ENCODE assay signal across 8 cellular contexts in genomic region chr4:93828830-93829530, GRCh38.
DNase-seq lines count a peak whose midpoint lies in the region; ATAC-seq and TF ChIP-seq lines count a peak whose summit lies in the region.

No MANE protein-coding gene starts in this region.

- H3K27me3 ChIP-seq in iPS-20b (ENCODE audit: insufficient read depth, low read length) (peaks cover 97% of the 10 kb centered on the region), subcutaneous abdominal adipose tissue (ENCODE audit: control insufficient read depth in 5 of 5, insufficient read depth in 4 of 5, low read length in 5 of 5) (peaks cover 45 to 77% (median 60%) of the 10 kb centered on the region in 5 donors)

- peak; percentile 14 for DNase-seq in NCI-H510A treated with DMSO at 0.1 percent for 48 hours (lab: John Stamatoyannopoulos, UW)
- DNase-seq in NCI-H510A (lab: John Stamatoyannopoulos, UW): no peak
- DNase-seq in NCI-H1436 (lab: John Stamatoyannopoulos, UW): no peak
- no peak for DNase-seq in NCI-H2107 (lab: John Stamatoyannopoulos, UW)

- peak overlapping the region; percentile 48 for H3K4me3 ChIP-seq in WI38 (ENCODE audit: low read depth, low read length)
- H3K4me3 ChIP-seq in iPS-20b (ENCODE audit: low read length): peak overlapping the region; percentile 74
- peak overlapping the region; percentile 51 to 69 (median 54) for H3K4me3 ChIP-seq in subcutaneous abdominal adipose tissue (ENCODE audit: low read depth in 1 of 5, low read length in 5 of 5)

- ATAC-seq in GM21367 (IDR thresholded peaks at IDR 0.05; ENCODE audit: unreplicated experiment): no peak

- H3K36me3 ChIP-seq in iPS-20b (ENCODE audit: insufficient read depth, low read depth, low read length) (no peaks in the 10 kb centered on the region), subcutaneous abdominal adipose tissue (ENCODE audit: control insufficient read depth in 5 of 5, insufficient read depth in 5 of 5, low read length in 5 of 5) (no peaks in the 10 kb centered on the region)

- H3K4me1 ChIP-seq in iPS-20b (ENCODE audit: insufficient read depth, low read length) (peaks cover 31% of the 10 kb centered on the region), subcutaneous abdominal adipose tissue (ENCODE audit: control insufficient read depth in 5 of 5, insufficient read depth in 5 of 5, low read length in 5 of 5) (peaks cover 0 to 31% (median 25%) of the 10 kb centered on the region in 5 donors)

- H3K27ac ChIP-seq in iPS-20b (ENCODE audit: low read length) (no peak overlapping the region), subcutaneous abdominal adipose tissue (ENCODE audit: low read depth, low read length) (no peak overlapping the region)

- no peak for TF ChIP-seq CTCF in WI38 (IDR thresholded peaks at IDR 0.05; ENCODE audit: low read depth, low read length)

- no peak overlapping the region for H3K9ac ChIP-seq in iPS-20b (ENCODE audit: low read depth, low read length)
- no peak overlapping the region for H3K9ac ChIP-seq in subcutaneous abdominal adipose tissue (ENCODE audit: low read length in 5 of 5)

- H3K9me3 ChIP-seq in iPS-20b (ENCODE audit: insufficient read depth, low read depth, low read length) (no peaks in the 10 kb centered on the region), subcutaneous abdominal adipose tissue (ENCODE audit: control insufficient read depth in 5 of 5, low read length in 5 of 5) (no peaks in the 10 kb centered on the region)
